ENCODE assay signal across 1 cellular context in genomic region chr19:56393119-56394012, GRCh38.
TF ChIP-seq lines count a peak whose summit lies in the region.

Gene ZNF582 (minus strand): TSS chr19:56393534. CDS start chr19:56391752, 1,782 bp downstream.

TF ChIP-seq in GM23338, 12 proteins besides CTCF, POLR2A, EP300 and RAD21 (continued from another document):
- TF ChIP-seq ETS1 (IDR thresholded peaks at IDR 0.05), result peak; percentile 85
- TF ChIP-seq POLR2AphosphoS5 (IDR thresholded peaks at IDR 0.05; ENCODE audit: low read depth), result peak; percentile 86
